ENCODE assay signal across 22 cellular contexts in genomic region chr3:39466988-39467387, GRCh38. TPM values are rescaled to one million over a fixed set of nuclear protein-coding genes. Genes with fewer than 3 reads are reported as not detected.
DNase-seq lines count a peak whose midpoint lies in the region; ATAC-seq, FAIRE-seq and TF ChIP-seq lines count a peak whose summit lies in the region.
"Had no signal": no experiment of that assay in that cellular context is flagged by ENCODE, and none has a peak within 500 bp of the region (broad histone marks: within the 10 kb centered on the region; RNA-seq: fewer than 3 reads in every experiment).

No MANE protein-coding gene starts in this region.

- no peak overlapping the region for H3K14ac ChIP-seq in H1 (ENCODE audit: insufficient read length)

- H3K36me3 ChIP-seq in GM23338 (ENCODE audit: insufficient read depth) (no peaks in the 10 kb centered on the region), H1 (ENCODE audit: control insufficient read depth in 2 of 4, insufficient read depth in 4 of 4, low read length in 3 of 4) (no peaks in the 10 kb centered on the region)
- H3K36me3 ChIP-seq: BLaER1 had no signal

- H4K91ac ChIP-seq in H1 (replicated peaks; ENCODE audit: insufficient read length, low read length) = peak overlapping the region; percentile 91

- ATAC-seq in GM23338 (peak; percentile 42), HG03135 (IDR thresholded peaks at IDR 0.05; ENCODE audit: unreplicated experiment) (no peak), GM21786 (IDR thresholded peaks at IDR 0.05; ENCODE audit: unreplicated experiment) (no peak)
- no peak for ATAC-seq in stimulated activated naive CD8-positive, alpha-beta T cell treated with anti-CD3 and anti-CD28 coated beads, Interleukin-15, Interleukin-2, amounts not matched to agents 100 U/mL and 50 U/mL, for 24 hours
- ATAC-seq: CD8-positive, alpha-beta T cell; GM12878 had no signal

- H3K4me2 ChIP-seq in GM23338 (peak overlapping the region; percentile 41; the same call in 1 of the 2 replicates), H1 (ENCODE audit: insufficient read depth in 1 of 2, low read depth in 2 of 2, low read length in 2 of 2) (peak overlapping the region in 1 of 2 experiments; percentile 28; a peak in 2 of 4 replicates)
- H3K4me2 ChIP-seq: BLaER1 had no signal

- H3K9me3 ChIP-seq in H1 (ENCODE audit: insufficient read depth in 2 of 2, low read depth in 1 of 2, low read length in 1 of 2) = 0 out of 4 replicates have a peak, but pooled peaks cover 0 to 3% of the 10 kb centered on the region in 2 experiments
- H3K9me3 ChIP-seq: BLaER1 had no signal

- FAIRE-seq in H1 (lab: Jason Lieb, UNC) = no peak
- FAIRE-seq: GM12878, GM19239 had no signal

- H3K79me1 ChIP-seq in H1 (ENCODE audit: low read depth, low read length) = no peaks in the 10 kb centered on the region

- TF ChIP-seq RAD21 in H1 (IDR thresholded peaks at IDR 0.05 in 1 of 2, conservative IDR thresholded peaks at IDR 0.05 in 1 of 2; ENCODE audit: low read depth in 2 of 2, low read length in 2 of 2) = no peak

- H3K9ac ChIP-seq in H1 (replicated peaks in 1 of 4; ENCODE audit: extremely low read depth in 1 of 4, low read depth in 3 of 4, low read length in 3 of 4) = no peak overlapping the region
- H3K9ac ChIP-seq: BLaER1 had no signal

- H3K27ac ChIP-seq in GM23338 (ENCODE audit: low read depth) = no peak overlapping the region
- H3K27ac ChIP-seq in angular gyrus (ENCODE audit: low read depth, low read length) = peak overlapping the region; percentile 97
- no peak overlapping the region for H3K27ac ChIP-seq in H1 (ENCODE audit: low read depth, low read length)
- H3K27ac ChIP-seq: 22Rv1, BLaER1 had no signal

- peaks cover 4% of the 10 kb centered on the region; the same call in 1 of the 2 replicates for H3K9me2 ChIP-seq in GM23338 (ENCODE audit: insufficient read depth)

- POLR2A ChIA-PET in H1 (lab: Charles Lee; ENCODE audit: partially characterized antibody) = interaction anchor here (1.4 kb wide), 1 partner anchor 23 kb away, joined by 3 read pairs; no protein-coding TSS in a partner anchor

- H3K4me1 Mint-ChIP-seq in GM23338 = peaks cover 12% of the 10 kb centered on the region; the same call in 2 of the 3 replicates
- H3K4me1 Mint-ChIP-seq: CD14-positive monocyte had no signal

- no peak for DNase-seq in GM23338 (ENCODE audit: low spot score)
- DNase-seq in H1 (ENCODE audit: low read depth in 1 of 2, low spot score in 2 of 2) = no peak
- DNase-seq in superior temporal gyrus (ENCODE audit: extremely low spot score) = peak; percentile 58
- no peak for DNase-seq in Kasumi-1 (lab: John Stamatoyannopoulos, UW)
- no peak for DNase-seq in stimulated activated naive CD8-positive, alpha-beta T cell treated with anti-CD3 and anti-CD28 coated beads, Interleukin-15, Interleukin-2, amounts not matched to agents 100 U/mL and 50 U/mL, for 24 hours
- DNase-seq: Calu3; CD8-positive, alpha-beta T cell; DND-41; EL; GOT3; HCEC 1CT; KG1 had no signal

- TF ChIP-seq EP300 in H1 (IDR thresholded peaks at IDR 0.05; ENCODE audit: borderline replicate concordance in 1 of 2, low read depth in 2 of 2, low read length in 2 of 2) = no peak

- H2AFZ ChIP-seq in GM23338 (no peak overlapping the region), H1 (ENCODE audit: low read length) (no peak overlapping the region)

- no peak overlapping the region for H3K4me3 Mint-ChIP-seq in GM23338
- H3K4me3 Mint-ChIP-seq: CD14-positive monocyte; CD8-positive, alpha-beta T cell had no signal

- TF ChIP-seq CTCF in GM23338 (conservative IDR thresholded peaks at IDR 0.05; ENCODE audit: low read depth in 2 of 2) (no peak), H1 (IDR thresholded peaks at IDR 0.05; ENCODE audit: control extremely low read depth in 1 of 3, insufficient read depth in 1 of 3, low read depth in 1 of 3, low read length in 3 of 3) (no peak)

- H3K79me2 ChIP-seq in GM23338 (replicated peaks; ENCODE audit: insufficient read depth) (no peaks in the 10 kb centered on the region), H1 (ENCODE audit: control insufficient read depth in 1 of 2, insufficient read depth in 2 of 2, low read length in 2 of 2) (no peaks in the 10 kb centered on the region)

- peaks cover 8% of the 10 kb centered on the region for H3K27me3 Mint-ChIP-seq in GM23338 (ENCODE audit: insufficient read depth, low read depth, poor library complexity)

- no peak overlapping the region; the same call in 1 of the 2 replicates for H3K18ac ChIP-seq in H1 (ENCODE audit: extremely low read depth, low read length)

- H3K27me3 ChIP-seq in GM23338 (ENCODE audit: insufficient read depth) (no peaks in the 10 kb centered on the region), H1 (replicated peaks in 1 of 4; ENCODE audit: control insufficient read depth in 3 of 4, extremely low read depth in 1 of 4, insufficient read depth in 3 of 4, low read length in 3 of 4) (no peaks in the 10 kb centered on the region)
- H3K27me3 ChIP-seq: BLaER1 had no signal

- no peaks in the 10 kb centered on the region for H3K36me3 Mint-ChIP-seq in GM23338 (ENCODE audit: low read depth)
- H3K36me3 Mint-ChIP-seq: CD14-positive monocyte; CD8-positive, alpha-beta T cell had no signal

- H2AK5ac ChIP-seq in H1 (ENCODE audit: low read depth, low read length) = peak overlapping the region; percentile 96

- no peak overlapping the region for H2BK120ac ChIP-seq in H1 (replicated peaks; ENCODE audit: low read depth, low read length)

- H2BK15ac ChIP-seq in H1 (ENCODE audit: low read length) = no peak overlapping the region

- H4K8ac ChIP-seq in H1 (ENCODE audit: extremely low read depth, insufficient read depth, low read length) = no peak overlapping the region

- 0 out of 2 replicates have a peak overlapping the region, but pooled peaks have one; percentile 55 for H2BK5ac ChIP-seq in H1 (ENCODE audit: low read depth, low read length)

- H4K20me1 ChIP-seq in GM23338 (replicated peaks; ENCODE audit: insufficient read depth) (no peaks in the 10 kb centered on the region), H1 (replicated peaks in 1 of 2; ENCODE audit: control insufficient read depth in 1 of 2, insufficient read depth in 2 of 2, low read length in 2 of 2) (no peaks in the 10 kb centered on the region)
- H4K20me1 ChIP-seq: BLaER1 had no signal

- H2BK12ac ChIP-seq in H1 (ENCODE audit: low read depth, low read length) = peak overlapping the region; percentile 99

- H3K23ac ChIP-seq in H1 (ENCODE audit: insufficient read length) = no peak overlapping the region

- peak overlapping the region; percentile 95; the same call in 1 of the 2 replicates for H2BK20ac ChIP-seq in H1 (ENCODE audit: low read length)

- no peak overlapping the region for H4K5ac ChIP-seq in H1 (ENCODE audit: insufficient read length, low read depth, low read length)

- CTCF ChIA-PET in H1 (lab: Charles Lee; ENCODE audit: partially characterized antibody) = interaction anchor here (0.9 to 3.1 kb wide), 5 partner anchors 14 to 32 kb away, joined by 3 to 18 read pairs (median 4); no protein-coding TSS in a partner anchor

- WGBS in H1 (ENCODE audit: extremely low coverage in 1 of 2, insufficient coverage in 1 of 2, insufficient read length in 1 of 2, insufficient replicate concordance in 2 of 2, low coverage in 1 of 2, low lambda C conversion rate in 2 of 2, missing lambda C conversion rate in 1 of 2), 2 experiments = 86% methylated on average over 3 of the region's 3 CpGs; no CpG with 5 or more reads in 1 of the 2 experiments

- TF ChIP-seq POLR2A in H1 (IDR thresholded peaks at IDR 0.05; ENCODE audit: control extremely low read depth in 1 of 2, low read depth in 2 of 2, low read length in 2 of 2) = no peak

- no peak overlapping the region for H3K27ac Mint-ChIP-seq in GM23338
- H3K27ac Mint-ChIP-seq: CD8-positive, alpha-beta T cell had no signal

- H3K23me2 ChIP-seq in H1 (ENCODE audit: low read depth, low read length) = peaks cover 3% of the 10 kb centered on the region; the same call in 1 of the 2 replicates

- H3K4me3 ChIP-seq in GM23338 (no peak overlapping the region), H1 (ENCODE audit: extremely low read depth in 1 of 4, insufficient read depth in 2 of 4, low read depth in 3 of 4, low read length in 4 of 4) (no peak overlapping the region; a peak in 2 of 8 replicates)
- H3K4me3 ChIP-seq: BLaER1, GM12878 had no signal

- H3K4me1 ChIP-seq in GM23338 (ENCODE audit: insufficient read depth) (peaks cover 9% of the 10 kb centered on the region; the same call in 1 of the 2 replicates), H1 (replicated peaks in 1 of 4; ENCODE audit: control insufficient read depth in 3 of 4, insufficient read depth in 4 of 4, low read length in 3 of 4) (peaks cover 0 to 5% (median under 1%) of the 10 kb centered on the region in 4 experiments; a peak in 2 of 7 replicates)
- H3K4me1 ChIP-seq: BLaER1 had no signal

- H3K56ac ChIP-seq in H1 (replicated peaks; ENCODE audit: insufficient read length, low read depth, low read length) = no peak overlapping the region

- no peaks in the 10 kb centered on the region for H3K9me3 Mint-ChIP-seq in GM23338
- H3K9me3 Mint-ChIP-seq: CD8-positive, alpha-beta T cell had no signal

- no peaks in the 10 kb centered on the region for H3F3A ChIP-seq in GM23338 (replicated peaks; ENCODE audit: low read depth)

- no peak overlapping the region for H3K4ac ChIP-seq in H1 (replicated peaks; ENCODE audit: insufficient read length, low read depth, low read length)

TF ChIP-seq in H1, 55 proteins besides CTCF, POLR2A, EP300 and RAD21:
- TF ChIP-seq CBX8 (IDR thresholded peaks at IDR 0.05; ENCODE audit: borderline replicate concordance, low read depth, low read length) (no peak), CBX5 (IDR thresholded peaks at IDR 0.05; ENCODE audit: low read depth, low read length) (no peak)
TF ChIP-seq in H1: peak in this region for 0.

RNA-seq across cellular contexts. Expression of gene MOBP, which starts 0.5 kb away (rescaled TPM):
- total RNA-seq in GM23338 (2014; rRNA removed; shearing (Covaris generic)) = not detected in 2 replicates
- polyA plus RNA-seq in GM23338 (2016; fragmentation: Nextera tagmentation; extraction: Ambion mirVana) (not detected in 2 replicates), H1 (2011; rRNA removed) (0.06 and 0.24 TPM in 2 replicates)
- total RNA-seq in H1 (2021; fragmentation: NEBNext Ultra II Directional; extraction: Animal tissue kit (Norgen Biotek cat#: 25700)) = 0.10 and 0.50 TPM in 2 replicates
- polyA plus RNA-seq in H1 (2011; cell fraction: cytosol; rRNA removed) = 0.03 TPM
- 0.10 TPM for polyA plus RNA-seq in H1 (2011; cell fraction: nucleus; rRNA removed)
- 0.09 to 0.11 TPM in 2 of 4 replicates, not detected in the others for polyA plus RNA-seq in H1 (2012, experiment 1 of 2)
- not detected for polyA plus RNA-seq in H1 (2012, experiment 2 of 2)
- 0.08 TPM for polyA plus RNA-seq in H1 (2013, experiment 1 of 2)
- 0.17 TPM for polyA plus RNA-seq in H1 (2013, experiment 2 of 2)
- polyA minus RNA-seq in H1 (2011; rRNA and poly(A)+ RNA removed) = not detected in 2 replicates
- not detected for polyA minus RNA-seq in H1 (2011; cell fraction: cytosol; rRNA and poly(A)+ RNA removed)
- not detected for polyA minus RNA-seq in H1 (2011; cell fraction: nucleus; rRNA and poly(A)+ RNA removed)
- total RNA-seq: CD8-positive, alpha-beta T cell; G401 had no signal
- polyA plus RNA-seq: AG04450, CD14-positive monocyte had no signal
